2 cellular contexts compared by ENCODE assay signal in the genomic region with DNA sequence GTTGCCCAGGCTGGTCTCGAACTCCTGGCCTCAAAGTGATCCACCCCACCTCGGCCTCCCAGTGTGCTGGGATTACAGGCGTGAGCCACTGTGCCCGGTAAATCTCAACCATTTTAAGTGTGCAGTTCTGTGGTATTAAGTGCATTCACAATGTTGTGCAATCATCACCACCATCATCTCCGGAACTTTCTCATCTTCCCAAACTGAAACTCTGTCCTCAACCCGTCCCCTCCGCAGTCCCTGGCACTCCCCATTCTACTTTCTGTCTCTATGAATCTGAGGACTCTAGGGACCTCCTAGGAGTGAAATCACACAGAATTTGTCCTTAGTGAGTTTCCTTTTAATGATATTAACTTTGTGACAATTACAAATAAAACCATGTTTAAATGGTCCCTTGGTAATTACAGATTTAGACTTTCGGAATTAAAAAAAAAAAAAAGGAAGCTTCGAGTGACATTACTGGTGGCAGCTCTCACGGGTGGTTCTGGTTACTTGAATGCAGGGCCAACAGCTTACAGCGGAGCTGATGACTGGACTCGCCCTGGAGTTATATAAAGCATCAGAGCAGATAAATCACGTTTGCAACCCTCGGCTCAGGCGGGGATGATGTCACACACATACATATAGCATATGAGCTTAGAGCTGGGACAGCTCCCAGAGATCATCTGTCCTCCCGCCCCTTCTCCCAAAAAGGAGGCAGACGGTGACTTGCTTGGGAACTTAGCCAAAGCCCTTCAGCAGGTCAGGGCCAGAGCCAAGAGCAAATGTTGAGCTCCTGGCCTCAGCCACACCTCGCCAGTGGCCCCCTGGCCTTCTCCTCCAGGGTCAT.
TF ChIP-seq lines count a peak whose summit lies in the region.

No MANE protein-coding gene starts in this region.

TF ChIP-seq in HEK293, 187 proteins besides CTCF, POLR2A, EP300 and RAD21 (continued from another document and continues in another):
- TF ChIP-seq, protein P1, sequence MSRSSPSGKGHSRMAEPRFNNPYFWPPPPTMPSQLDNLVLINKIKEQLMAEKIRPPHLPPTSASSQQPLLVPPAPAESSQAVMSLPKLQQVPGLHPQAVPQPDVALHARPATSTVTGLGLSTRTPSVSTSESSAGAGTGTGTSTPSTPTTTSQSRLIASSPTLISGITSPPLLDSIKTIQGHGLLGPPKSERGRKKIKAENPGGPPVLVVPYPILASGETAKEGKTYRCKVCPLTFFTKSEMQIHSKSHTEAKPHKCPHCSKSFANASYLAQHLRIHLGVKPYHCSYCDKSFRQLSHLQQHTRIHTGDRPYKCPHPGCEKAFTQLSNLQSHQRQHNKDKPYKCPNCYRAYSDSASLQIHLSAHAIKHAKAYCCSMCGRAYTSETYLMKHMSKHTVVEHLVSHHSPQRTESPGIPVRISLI (tag by site-specific recombination; IDR thresholded peaks at IDR 0.05), result peak; percentile 66; the same call in 1 of the 2 replicates
- TF ChIP-seq ZNF10 (tag by site-specific recombination; IDR thresholded peaks at IDR 0.05), result peak; percentile 72
- TF ChIP-seq, protein P2, sequence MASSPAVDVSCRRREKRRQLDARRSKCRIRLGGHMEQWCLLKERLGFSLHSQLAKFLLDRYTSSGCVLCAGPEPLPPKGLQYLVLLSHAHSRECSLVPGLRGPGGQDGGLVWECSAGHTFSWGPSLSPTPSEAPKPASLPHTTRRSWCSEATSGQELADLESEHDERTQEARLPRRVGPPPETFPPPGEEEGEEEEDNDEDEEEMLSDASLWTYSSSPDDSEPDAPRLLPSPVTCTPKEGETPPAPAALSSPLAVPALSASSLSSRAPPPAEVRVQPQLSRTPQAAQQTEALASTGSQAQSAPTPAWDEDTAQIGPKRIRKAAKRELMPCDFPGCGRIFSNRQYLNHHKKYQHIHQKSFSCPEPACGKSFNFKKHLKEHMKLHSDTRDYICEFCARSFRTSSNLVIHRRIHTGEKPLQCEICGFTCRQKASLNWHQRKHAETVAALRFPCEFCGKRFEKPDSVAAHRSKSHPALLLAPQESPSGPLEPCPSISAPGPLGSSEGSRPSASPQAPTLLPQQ (tag by site-specific recombination; IDR thresholded peaks at IDR 0.05), result peak; percentile 35; the same call in 1 of the 2 replicates
- TF ChIP-seq, protein P3, sequence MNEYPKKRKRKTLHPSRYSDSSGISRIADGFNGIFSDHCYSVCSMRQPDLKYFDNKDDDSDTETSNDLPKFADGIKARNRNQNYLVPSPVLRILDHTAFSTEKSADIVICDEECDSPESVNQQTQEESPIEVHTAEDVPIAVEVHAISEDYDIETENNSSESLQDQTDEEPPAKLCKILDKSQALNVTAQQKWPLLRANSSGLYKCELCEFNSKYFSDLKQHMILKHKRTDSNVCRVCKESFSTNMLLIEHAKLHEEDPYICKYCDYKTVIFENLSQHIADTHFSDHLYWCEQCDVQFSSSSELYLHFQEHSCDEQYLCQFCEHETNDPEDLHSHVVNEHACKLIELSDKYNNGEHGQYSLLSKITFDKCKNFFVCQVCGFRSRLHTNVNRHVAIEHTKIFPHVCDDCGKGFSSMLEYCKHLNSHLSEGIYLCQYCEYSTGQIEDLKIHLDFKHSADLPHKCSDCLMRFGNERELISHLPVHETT (tag by site-specific recombination; IDR thresholded peaks at IDR 0.05), result peak; percentile 62; the same call in 1 of the 2 replicates
- TF ChIP-seq OSR2 (tag by site-specific recombination; IDR thresholded peaks at IDR 0.05), result peak; percentile 12; the same call in 1 of the 2 replicates
- no peak for TF ChIP-seq ZNF610 (tag by site-specific recombination; IDR thresholded peaks at IDR 0.05; ENCODE audit: borderline replicate concordance)
- peak; percentile 49 for TF ChIP-seq GLIS1 (tag by site-specific recombination; IDR thresholded peaks at IDR 0.05)
- TF ChIP-seq ZNF174 (tag by site-specific recombination; IDR thresholded peaks at IDR 0.05), result no peak
- TF ChIP-seq, protein P4, sequence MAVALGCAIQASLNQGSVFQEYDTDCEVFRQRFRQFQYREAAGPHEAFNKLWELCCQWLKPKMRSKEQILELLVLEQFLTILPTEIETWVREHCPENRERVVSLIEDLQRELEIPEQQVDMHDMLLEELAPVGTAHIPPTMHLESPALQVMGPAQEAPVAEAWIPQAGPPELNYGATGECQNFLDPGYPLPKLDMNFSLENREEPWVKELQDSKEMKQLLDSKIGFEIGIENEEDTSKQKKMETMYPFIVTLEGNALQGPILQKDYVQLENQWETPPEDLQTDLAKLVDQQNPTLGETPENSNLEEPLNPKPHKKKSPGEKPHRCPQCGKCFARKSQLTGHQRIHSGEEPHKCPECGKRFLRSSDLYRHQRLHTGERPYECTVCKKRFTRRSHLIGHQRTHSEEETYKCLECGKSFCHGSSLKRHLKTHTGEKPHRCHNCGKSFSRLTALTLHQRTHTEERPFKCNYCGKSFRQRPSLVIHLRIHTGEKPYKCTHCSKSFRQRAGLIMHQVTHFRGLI (tag by site-specific recombination; IDR thresholded peaks at IDR 0.05), result peak; percentile 47; the same call in 1 of the 2 replicates
- TF ChIP-seq ZNF335 (tag by site-specific recombination; conservative IDR thresholded peaks at IDR 0.05), result 0 out of 2 replicates have a peak, but pooled peaks have one; percentile 31
- no peak for TF ChIP-seq ZIC2 (tag by site-specific recombination; IDR thresholded peaks at IDR 0.05)
- TF ChIP-seq, protein P5, sequence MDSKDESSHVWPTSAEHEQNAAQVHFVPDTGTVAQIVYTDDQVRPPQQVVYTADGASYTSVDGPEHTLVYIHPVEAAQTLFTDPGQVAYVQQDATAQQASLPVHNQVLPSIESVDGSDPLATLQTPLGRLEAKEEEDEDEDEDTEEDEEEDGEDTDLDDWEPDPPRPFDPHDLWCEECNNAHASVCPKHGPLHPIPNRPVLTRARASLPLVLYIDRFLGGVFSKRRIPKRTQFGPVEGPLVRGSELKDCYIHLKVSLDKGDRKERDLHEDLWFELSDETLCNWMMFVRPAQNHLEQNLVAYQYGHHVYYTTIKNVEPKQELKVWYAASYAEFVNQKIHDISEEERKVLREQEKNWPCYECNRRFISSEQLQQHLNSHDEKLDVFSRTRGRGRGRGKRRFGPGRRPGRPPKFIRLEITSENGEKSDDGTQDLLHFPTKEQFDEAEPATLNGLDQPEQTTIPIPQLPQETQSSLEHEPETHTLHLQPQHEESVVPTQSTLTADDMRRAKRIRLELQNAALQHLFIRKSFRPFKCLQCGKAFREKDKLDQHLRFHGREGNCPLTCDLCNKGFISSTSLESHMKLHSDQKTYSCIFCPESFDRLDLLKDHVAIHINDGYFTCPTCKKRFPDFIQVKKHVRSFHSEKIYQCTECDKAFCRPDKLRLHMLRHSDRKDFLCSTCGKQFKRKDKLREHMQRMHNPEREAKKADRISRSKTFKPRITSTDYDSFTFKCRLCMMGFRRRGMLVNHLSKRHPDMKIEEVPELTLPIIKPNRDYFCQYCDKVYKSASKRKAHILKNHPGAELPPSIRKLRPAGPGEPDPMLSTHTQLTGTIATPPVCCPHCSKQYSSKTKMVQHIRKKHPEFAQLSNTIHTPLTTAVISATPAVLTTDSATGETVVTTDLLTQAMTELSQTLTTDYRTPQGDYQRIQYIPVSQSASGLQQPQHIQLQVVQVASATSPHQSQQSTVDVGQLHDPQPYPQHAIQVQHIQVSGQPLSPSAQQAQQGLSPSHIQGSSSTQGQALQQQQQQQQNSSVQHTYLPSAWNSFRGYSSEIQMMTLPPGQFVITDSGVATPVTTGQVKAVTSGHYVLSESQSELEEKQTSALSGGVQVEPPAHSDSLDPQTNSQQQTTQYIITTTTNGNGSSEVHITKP (tag by site-specific recombination; IDR thresholded peaks at IDR 0.05), result peak; percentile 50

TF ChIP-seq in SK-N-SH treated with all-trans-retinoic acid at 6 μM for 48 hours, 23 proteins besides CTCF, POLR2A, EP300 and RAD21 (continued from another document):
- TF ChIP-seq ISL1 (CRISPR knock-in tag; IDR thresholded peaks at IDR 0.05) (no peak; the same call in 1 of the 2 replicates), ARNTL (CRISPR knock-in tag; IDR thresholded peaks at IDR 0.05; ENCODE audit: borderline replicate concordance, low read depth) (no peak), ZNF70 (CRISPR knock-in tag; IDR thresholded peaks at IDR 0.05) (no peak), ZNF565 (CRISPR knock-in tag; conservative IDR thresholded peaks at IDR 0.05; ENCODE audit: low read depth) (no peak)
